In the genomic region with DNA sequence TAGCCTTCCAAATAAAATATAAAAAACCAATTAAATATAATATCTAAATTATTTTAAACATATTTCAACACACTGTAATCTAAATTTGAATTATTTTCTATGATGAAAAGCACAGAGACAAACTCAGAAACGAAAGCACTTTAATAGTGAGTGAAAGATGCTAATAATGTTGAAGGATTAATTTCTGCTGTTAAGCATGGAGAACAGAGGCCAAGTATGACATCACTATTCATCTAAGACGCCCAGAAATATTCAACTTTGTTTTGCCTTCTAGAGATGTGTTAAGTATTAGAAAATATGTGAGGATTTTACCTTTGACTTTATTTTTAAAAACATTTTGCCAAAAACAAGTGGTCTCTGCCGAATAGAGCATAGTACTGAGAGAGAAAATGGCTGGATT, we compare ENCODE assay signal across 22 cellular contexts. TPM values are rescaled to one million over a fixed set of nuclear protein-coding genes. Genes with fewer than 3 reads are reported as not detected.
DNase-seq lines count a peak whose midpoint lies in the region; ATAC-seq, FAIRE-seq and TF ChIP-seq lines count a peak whose summit lies in the region.
"Had no signal": no experiment of that assay in that cellular context is flagged by ENCODE, and none has a peak within 500 bp of the region (broad histone marks: within the 10 kb centered on the region; RNA-seq: fewer than 3 reads in every experiment).

No MANE protein-coding gene starts in this region.

- no TSS peak for BruUV-seq in MCF 10A (replicated peaks; lab: Mats Ljungman, UMichigan)

- H3K9me3 ChIP-seq in CD4-positive, alpha-beta T cell (ENCODE audit: control insufficient read depth, low read length) = no peaks in the 10 kb centered on the region
- no peaks in the 10 kb centered on the region for H3K9me3 ChIP-seq in SK-N-MC (ENCODE audit: low read depth, low read length)
- no peaks in the 10 kb centered on the region for H3K9me3 ChIP-seq in pancreas
- H3K9me3 ChIP-seq: HAP-1, Peyer's patch, SJSA1 had no signal

- H3K27me3 Mint-ChIP-seq in CD4-positive, alpha-beta T cell = no peaks in the 10 kb centered on the region
- H3K27me3 Mint-ChIP-seq in activated naive CD4-positive, alpha-beta T cell treated with anti-CD3 and anti-CD28 coated beads for 36 hours (ENCODE audit: low read depth) = no peaks in the 10 kb centered on the region
- H3K27me3 Mint-ChIP-seq in MCF 10A (ENCODE audit: insufficient read depth, unreplicated experiment) = peaks cover 15% of the 10 kb centered on the region
- no peaks in the 10 kb centered on the region for H3K27me3 Mint-ChIP-seq in activated CD4-positive, alpha-beta memory T cell treated with anti-CD3 and anti-CD28 coated beads, Interleukin-2, amount 10 ng/mL, durations not matched to agents 7 days and 5 days

- no peak for ATAC-seq in CD4-positive, alpha-beta T cell (ENCODE audit: poor library complexity)
- ATAC-seq in pancreas = no peak
- ATAC-seq: GM12878, GM23338, HepG2 had no signal

- no peak for TF ChIP-seq CTCF in CD4-positive, alpha-beta T cell (IDR thresholded peaks at IDR 0.05)
- TF ChIP-seq CTCF in pancreas (IDR thresholded peaks at IDR 0.05) = no peak
- no peak for TF ChIP-seq CTCF in MCF 10A (IDR thresholded peaks at IDR 0.05; ENCODE audit: unreplicated experiment)

- intact Hi-C loops in CD4-positive, alpha-beta T cell (cut with DNase I, micrococcal nuclease) = loop anchor here (10.0 kb wide), 2 partner anchors 47 to 113 kb away; no protein-coding TSS in a partner anchor
- intact Hi-C loops in pancreas (cut with DNase I) (no loop called here), MCF 10A (cut with micrococcal nuclease) (no loop called here)
- intact Hi-C loops in activated naive CD4-positive, alpha-beta T cell treated with anti-CD3 and anti-CD28 coated beads for 36 hours (cut with micrococcal nuclease) = no loop called here

- 44 to 67% methylated on average over 3 of the region's 3 CpGs for WGBS in pancreas, 2 donors

- H3K27ac Mint-ChIP-seq in CD4-positive, alpha-beta T cell = peak overlapping the region; percentile 24
- H3K27ac Mint-ChIP-seq in activated naive CD4-positive, alpha-beta T cell treated with anti-CD3 and anti-CD28 coated beads for 36 hours = no peak overlapping the region
- H3K27ac Mint-ChIP-seq in MCF 10A (ENCODE audit: low read depth, unreplicated experiment) = no peak overlapping the region
- no peak overlapping the region for H3K27ac Mint-ChIP-seq in activated CD4-positive, alpha-beta memory T cell treated with anti-CD3 and anti-CD28 coated beads, Interleukin-2, amount 10 ng/mL, durations not matched to agents 7 days and 5 days
- H3K27ac Mint-ChIP-seq: GM23338 had no signal

- H3K4me3 ChIP-seq in SK-N-MC (no peak overlapping the region), pancreas (no peak overlapping the region)
- H3K4me3 ChIP-seq: GM12878, GM23338, HAP-1, Peyer's patch, SJSA1 had no signal

- H3K27me3 ChIP-seq in CD4-positive, alpha-beta T cell (ENCODE audit: control insufficient read depth, insufficient read depth, low read length) = no peaks in the 10 kb centered on the region
- H3K27me3 ChIP-seq in pancreas = peaks cover 0 to 11% (median under 1%) of the 10 kb centered on the region in 4 donors
- H3K27me3 ChIP-seq: Peyer's patch, SJSA1 had no signal

- H3K4me1 ChIP-seq in pancreas = no peaks in the 10 kb centered on the region
- H3K4me1 ChIP-seq: Peyer's patch had no signal

- peak; percentile 91 for FAIRE-seq in pancreas (lab: Jason Lieb, UNC)
- FAIRE-seq: GM12878, HepG2 had no signal

- no peak overlapping the region for H3K4me3 Mint-ChIP-seq in CD4-positive, alpha-beta T cell
- no peak overlapping the region for H3K4me3 Mint-ChIP-seq in activated naive CD4-positive, alpha-beta T cell treated with anti-CD3 and anti-CD28 coated beads for 36 hours
- H3K4me3 Mint-ChIP-seq in MCF 10A (ENCODE audit: unreplicated experiment) = no peak overlapping the region
- H3K4me3 Mint-ChIP-seq in activated CD4-positive, alpha-beta memory T cell treated with anti-CD3 and anti-CD28 coated beads, Interleukin-2, amount 10 ng/mL, durations not matched to agents 7 days and 5 days = no peak overlapping the region
- H3K4me3 Mint-ChIP-seq: GM23338 had no signal

- no peak overlapping the region for H3K9ac ChIP-seq in SK-N-MC (ENCODE audit: insufficient read length)

- H3K4me1 Mint-ChIP-seq in CD4-positive, alpha-beta T cell (ENCODE audit: low read depth) = peaks cover 65% of the 10 kb centered on the region
- H3K4me1 Mint-ChIP-seq in activated naive CD4-positive, alpha-beta T cell treated with anti-CD3 and anti-CD28 coated beads for 36 hours (ENCODE audit: low read depth) = peaks cover 55% of the 10 kb centered on the region
- no peaks in the 10 kb centered on the region for H3K4me1 Mint-ChIP-seq in MCF 10A (ENCODE audit: insufficient read depth, unreplicated experiment)
- peaks cover 59% of the 10 kb centered on the region for H3K4me1 Mint-ChIP-seq in activated CD4-positive, alpha-beta memory T cell treated with anti-CD3 and anti-CD28 coated beads, Interleukin-2, amount 10 ng/mL, durations not matched to agents 7 days and 5 days

- CTCF ChIA-PET in CD4-positive, alpha-beta T cell (lab: Charles Lee) = no interaction called here
- CTCF ChIA-PET in activated naive CD4-positive, alpha-beta T cell treated with anti-CD3 and anti-CD28 coated beads for 36 hours (lab: Charles Lee) = interaction anchor here (1.3 to 2.3 kb wide), 2 partner anchors 16 to 190 kb away, joined by 3 to 5 read pairs; no protein-coding TSS in a partner anchor
- CTCF ChIA-PET in MCF 10A (lab: Yijun Ruan, JAX) = interaction anchor here (0.6 kb wide), 1 partner anchor 111 kb away, joined by 3 read pairs; no protein-coding TSS in a partner anchor
- CTCF ChIA-PET in activated CD4-positive, alpha-beta memory T cell treated with anti-CD3 and anti-CD28 coated beads, Interleukin-2, amount 10 ng/mL, durations not matched to agents 7 days and 5 days (lab: Charles Lee) = no interaction called here

- peaks cover 20% of the 10 kb centered on the region for H3K36me3 Mint-ChIP-seq in CD4-positive, alpha-beta T cell (ENCODE audit: low read depth)
- H3K36me3 Mint-ChIP-seq in activated naive CD4-positive, alpha-beta T cell treated with anti-CD3 and anti-CD28 coated beads for 36 hours (ENCODE audit: low read depth) = peaks cover 7% of the 10 kb centered on the region
- H3K36me3 Mint-ChIP-seq in MCF 10A (ENCODE audit: insufficient read depth, unreplicated experiment) = no peaks in the 10 kb centered on the region
- H3K36me3 Mint-ChIP-seq in activated CD4-positive, alpha-beta memory T cell treated with anti-CD3 and anti-CD28 coated beads, Interleukin-2, amount 10 ng/mL, durations not matched to agents 7 days and 5 days (ENCODE audit: low read depth) = peaks cover 42% of the 10 kb centered on the region

- POLR2A ChIA-PET in CD4-positive, alpha-beta T cell (lab: Charles Lee) = interaction anchor here (1.6 to 2.3 kb wide), 2 partner anchors 9 to 119 kb away, joined by 3 to 7 read pairs; a partner anchor contains a TSS
- POLR2A ChIA-PET in MCF 10A (lab: Yijun Ruan, JAX) = no interaction called here
- POLR2A ChIA-PET in activated CD4-positive, alpha-beta memory T cell treated with anti-CD3 and anti-CD28 coated beads, Interleukin-2, amount 10 ng/mL, durations not matched to agents 7 days and 5 days (lab: Charles Lee) = interaction anchor here (1.9 to 2.1 kb wide), 2 partner anchors 14 to 19 kb away, joined by 5 to 6 read pairs; a partner anchor contains a TSS

- no peaks in the 10 kb centered on the region for H3K9me3 Mint-ChIP-seq in CD4-positive, alpha-beta T cell
- H3K9me3 Mint-ChIP-seq in activated naive CD4-positive, alpha-beta T cell treated with anti-CD3 and anti-CD28 coated beads for 36 hours = no peaks in the 10 kb centered on the region
- H3K9me3 Mint-ChIP-seq in MCF 10A (ENCODE audit: unreplicated experiment) = no peaks in the 10 kb centered on the region
- no peaks in the 10 kb centered on the region for H3K9me3 Mint-ChIP-seq in activated CD4-positive, alpha-beta memory T cell treated with anti-CD3 and anti-CD28 coated beads, Interleukin-2, amount 10 ng/mL, durations not matched to agents 7 days and 5 days
- H3K9me3 Mint-ChIP-seq: GM23338 had no signal

- DNase-seq in CD4-positive, alpha-beta T cell = no peak
- DNase-seq in GM03348 (ENCODE audit: low spot score) = peak; percentile 9
- DNase-seq in SK-N-MC (ENCODE audit: low read depth, low spot score) = no peak
- no peak for DNase-seq in pancreas
- no peak for DNase-seq in activated naive CD4-positive, alpha-beta T cell treated with anti-CD3 and anti-CD28 coated beads for 36 hours
- no peak for DNase-seq in MCF 10A (ENCODE audit: unreplicated experiment)
- no peak for DNase-seq in NCI-H187 (lab: John Stamatoyannopoulos, UW)
- no peak for DNase-seq in activated CD4-positive, alpha-beta memory T cell treated with anti-CD3 and anti-CD28 coated beads, Interleukin-2, amount 10 ng/mL, durations not matched to agents 7 days and 5 days
- DNase-seq: C1 segment of cervical spinal cord, NCI-H1092, NCI-H146, NCI-H2029 treated with DMSO at 0.1 percent for 48 hours, NCI-H345, NCI-H524 treated with DMSO at 0.1 percent for 48 hours, NCI-H82, Peyer's patch had no signal

- H3K36me3 ChIP-seq in SK-N-MC (ENCODE audit: insufficient read depth, low read length) (peaks cover 5% of the 10 kb centered on the region), pancreas (no peaks in the 10 kb centered on the region)
- H3K36me3 ChIP-seq: HAP-1, Peyer's patch, SJSA1 had no signal

- no peak overlapping the region for H3K27ac ChIP-seq in CD4-positive, alpha-beta T cell (ENCODE audit: low read depth, low read length)
- H3K27ac ChIP-seq in SK-N-MC = peak overlapping the region; percentile 89
- H3K27ac ChIP-seq in pancreas = no peak overlapping the region
- H3K27ac ChIP-seq: Peyer's patch, SJSA1 had no signal

RNA-seq across cellular contexts. Expression of a gene that starts 19.3 kb away (rescaled TPM):
- total RNA-seq in CD4-positive, alpha-beta T cell = 10 to 100 TPM; 43.3 to 45.3 TPM
- total RNA-seq in pancreas = 1 to 10 TPM; 1.2 to 6.2 (median 2.7) TPM
- 1 to 10 TPM; 1.2 to 1.9 TPM for polyA plus RNA-seq in pancreas
- total RNA-seq in activated naive CD4-positive, alpha-beta T cell treated with anti-CD3 and anti-CD28 coated beads for 36 hours = 10 to 100 TPM; 56.1 to 58.5 TPM
- total RNA-seq in MCF 10A (2022) = 0.35 and 0.47 TPM in 2 replicates
- 100 to 1,000 TPM; 119 to 121 TPM for total RNA-seq in activated CD4-positive, alpha-beta memory T cell treated with anti-CD3 and anti-CD28 coated beads, Interleukin-2, amount 10 ng/mL, durations not matched to agents 7 days and 5 days
- total RNA-seq: HepG2, HT-29 had no signal

Comparison
In these comparisons a context has a peak if more than half of its experiments do, and no peak if none do; other contexts are left out.
1. RNA of a gene that starts 19.3 kb away (total RNA-seq): 119 to 121 TPM in activated CD4-positive, alpha-beta memory T cell treated with anti-CD3 and anti-CD28 coated beads, Interleukin-2, amount 10 ng/mL, durations not matched to agents 7 days and 5 days, 56.1 to 58.5 TPM in activated naive CD4-positive, alpha-beta T cell treated with anti-CD3 and anti-CD28 coated beads for 36 hours and 43.3 to 45.3 TPM in CD4-positive, alpha-beta T cell; 1.2 to 6.2 TPM in pancreas and 0.35 to 0.47 TPM in MCF 10A; every median in the first group is over 4 times any median in the second.
2. CTCF ChIA-PET loops: an anchor here in activated naive CD4-positive, alpha-beta T cell treated with anti-CD3 and anti-CD28 coated beads for 36 hours (1.3 to 2.3 kb wide) and MCF 10A (0.6 kb wide); none called in CD4-positive, alpha-beta T cell and activated CD4-positive, alpha-beta memory T cell treated with anti-CD3 and anti-CD28 coated beads, Interleukin-2, amount 10 ng/mL, durations not matched to agents 7 days and 5 days.
3. intact Hi-C loops: an anchor here in CD4-positive, alpha-beta T cell (10.0 kb wide); none called in pancreas, activated naive CD4-positive, alpha-beta T cell treated with anti-CD3 and anti-CD28 coated beads for 36 hours and MCF 10A.